ENCODE assay signal across 20 cellular contexts in the genomic region with DNA sequence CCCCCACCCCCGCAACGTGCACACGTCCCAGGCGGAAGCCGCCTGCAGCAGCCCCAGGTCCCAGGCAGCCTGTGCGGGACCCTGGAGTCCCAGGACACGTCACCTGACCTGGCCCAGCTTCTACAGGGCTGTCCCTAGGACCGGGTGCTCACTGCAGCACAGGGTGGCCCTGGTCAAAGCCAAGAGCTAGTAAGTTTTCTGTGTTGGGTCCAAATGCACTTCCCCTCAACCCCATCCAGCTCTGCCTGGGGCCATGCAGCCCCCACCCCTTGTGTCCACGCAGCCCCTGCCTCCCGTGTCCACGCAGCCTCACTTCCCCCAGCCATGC. TPM values are rescaled to one million over a fixed set of nuclear protein-coding genes. Genes with fewer than 3 reads are reported as not detected.
DNase-seq lines count a peak whose midpoint lies in the region; ATAC-seq and TF ChIP-seq lines count a peak whose summit lies in the region.
"Had no signal": no experiment of that assay in that cellular context is flagged by ENCODE, and none has a peak within 500 bp of the region (broad histone marks: within the 10 kb centered on the region; RNA-seq: fewer than 3 reads in every experiment).

No MANE protein-coding gene starts in this region.

- H3K4me1 ChIP-seq in GM23338 (ENCODE audit: insufficient read depth) = no peaks in the 10 kb centered on the region
- H3K4me1 ChIP-seq in hepatocyte (ENCODE audit: insufficient read depth) = peaks cover 5% of the 10 kb centered on the region
- H3K4me1 ChIP-seq in skeletal muscle satellite cell (ENCODE audit: control insufficient read depth, insufficient read depth, low read length) = no peaks in the 10 kb centered on the region
- H3K4me1 ChIP-seq: HAP-1 had no signal

- H4K20me1 ChIP-seq in GM23338 (replicated peaks; ENCODE audit: insufficient read depth) (no peaks in the 10 kb centered on the region), hepatocyte (ENCODE audit: insufficient read depth, poor library complexity, severe bottlenecking) (no peaks in the 10 kb centered on the region)

- DNase-seq in GM23338 (ENCODE audit: low spot score) (no peak), WERI-Rb-1 (no peak), hepatocyte (ENCODE audit: low spot score) (no peak), NCI-H526 (lab: John Stamatoyannopoulos, UW) (no peak), hepatic stellate cell (ENCODE audit: low spot score) (no peak), HCEC 1CT (no peak), GM03348 (ENCODE audit: low spot score) (no peak)
- DNase-seq: NCI-H526 treated with DMSO at 0.1 percent for 48 hours had no signal

- H3K27me3 ChIP-seq in GM23338 (ENCODE audit: insufficient read depth) (no peaks in the 10 kb centered on the region), WERI-Rb-1 (ENCODE audit: insufficient read depth, low read depth, severe bottlenecking) (no peaks in the 10 kb centered on the region), hepatocyte (no peaks in the 10 kb centered on the region), skeletal muscle satellite cell (ENCODE audit: control insufficient read depth, insufficient read depth, low read length) (no peaks in the 10 kb centered on the region)
- H3K27me3 ChIP-seq: gastrocnemius medialis, uterus had no signal

- H3K4me3 ChIP-seq in GM23338 (no peak overlapping the region), WERI-Rb-1 (ENCODE audit: low read depth, low read length) (no peak overlapping the region), hepatocyte (no peak overlapping the region), skeletal muscle satellite cell (ENCODE audit: low read length) (no peak overlapping the region)
- H3K4me3 ChIP-seq: gastrocnemius medialis, HAP-1, SJSA1, uterus had no signal

- H3K9ac ChIP-seq in skeletal muscle satellite cell (ENCODE audit: low read depth, low read length) = peak overlapping the region; percentile 56

- no peaks in the 10 kb centered on the region for H3K4me1 Mint-ChIP-seq in GM23338
- H3K4me1 Mint-ChIP-seq: activated naive CD4-positive, alpha-beta T cell treated with anti-CD3 and anti-CD28 coated beads, Interleukin-2, amount 50 U/mL, for 24 hours; memory B cell had no signal

- H3K4me2 ChIP-seq in GM23338 = no peak overlapping the region
- no peak overlapping the region for H3K4me2 ChIP-seq in hepatocyte
- no peak overlapping the region for H3K4me2 ChIP-seq in skeletal muscle satellite cell (ENCODE audit: low read length)

- ATAC-seq in GM23338 = peak; percentile 52

- H3K9me3 Mint-ChIP-seq in GM23338 = peaks cover 14% of the 10 kb centered on the region
- H3K9me3 Mint-ChIP-seq: activated naive CD4-positive, alpha-beta T cell treated with anti-CD3 and anti-CD28 coated beads, Interleukin-2, amount 50 U/mL, for 24 hours; memory B cell; natural killer cell had no signal

- TF ChIP-seq CTCF in GM23338 (conservative IDR thresholded peaks at IDR 0.05; ENCODE audit: low read depth in 2 of 2) (no peak), WERI-Rb-1 (IDR thresholded peaks at IDR 0.05; ENCODE audit: low read depth, low read length) (no peak), hepatocyte (IDR thresholded peaks at IDR 0.05; ENCODE audit: poor library complexity) (no peak)

- peaks cover 25% of the 10 kb centered on the region for H3K27me3 Mint-ChIP-seq in GM23338 (ENCODE audit: insufficient read depth, low read depth, poor library complexity)
- H3K27me3 Mint-ChIP-seq: activated naive CD4-positive, alpha-beta T cell treated with anti-CD3 and anti-CD28 coated beads, Interleukin-2, amount 50 U/mL, for 24 hours had no signal

- H3K36me3 Mint-ChIP-seq in GM23338 (ENCODE audit: low read depth) = no peaks in the 10 kb centered on the region; the same call in 2 of the 3 replicates
- H3K36me3 Mint-ChIP-seq: activated naive CD4-positive, alpha-beta T cell treated with anti-CD3 and anti-CD28 coated beads, Interleukin-2, amount 50 U/mL, for 24 hours; memory B cell; natural killer cell had no signal

- H3K36me3 ChIP-seq in GM23338 (ENCODE audit: insufficient read depth) (no peaks in the 10 kb centered on the region), WERI-Rb-1 (no peaks in the 10 kb centered on the region), hepatocyte (replicated peaks; ENCODE audit: insufficient read depth, low read depth) (no peaks in the 10 kb centered on the region), skeletal muscle satellite cell (ENCODE audit: insufficient read depth, low read length) (no peaks in the 10 kb centered on the region)
- H3K36me3 ChIP-seq: gastrocnemius medialis, HAP-1, SJSA1, uterus had no signal

- H3K4me3 Mint-ChIP-seq in GM23338 = no peak overlapping the region
- H3K4me3 Mint-ChIP-seq: activated naive CD4-positive, alpha-beta T cell treated with anti-CD3 and anti-CD28 coated beads, Interleukin-2, amount 50 U/mL, for 24 hours; activated T-cell treated with anti-CD3 and anti-CD28 coated beads, Interleukin-2, amount 50 U/mL, for 72 hours; memory B cell; natural killer cell; T-helper 2 cell treated with Interferon-gamma antibody and Interleukin-4, amounts not matched to agents 5 μg/mL and 100 μg/mL, for 36 hours had no signal

- peak overlapping the region; percentile 52; the same call in 1 of the 2 replicates for H2AFZ ChIP-seq in GM23338
- peak overlapping the region; percentile 2 for H2AFZ ChIP-seq in hepatocyte

- H3F3A ChIP-seq in GM23338 (replicated peaks; ENCODE audit: low read depth) = peaks cover 8% of the 10 kb centered on the region

- H3K27ac ChIP-seq in GM23338 (ENCODE audit: low read depth) (no peak overlapping the region), WERI-Rb-1 (peak overlapping the region; percentile 37; the same call in 1 of the 2 replicates), hepatocyte (no peak overlapping the region)
- H3K27ac ChIP-seq: gastrocnemius medialis, SJSA1, uterus had no signal

- H3K27ac Mint-ChIP-seq in GM23338 = no peak overlapping the region
- H3K27ac Mint-ChIP-seq: activated naive CD4-positive, alpha-beta T cell treated with anti-CD3 and anti-CD28 coated beads, Interleukin-2, amount 50 U/mL, for 24 hours; activated T-cell treated with anti-CD3 and anti-CD28 coated beads, Interleukin-2, amount 50 U/mL, for 72 hours; memory B cell; natural killer cell; T-helper 2 cell treated with Interferon-gamma antibody and Interleukin-4, amounts not matched to agents 5 μg/mL and 100 μg/mL, for 36 hours had no signal

- H3K79me2 ChIP-seq in GM23338 (replicated peaks; ENCODE audit: insufficient read depth) (no peaks in the 10 kb centered on the region), hepatocyte (no peaks in the 10 kb centered on the region)

- 77% methylated on average over 5 of the region's 11 CpGs for WGBS in hepatocyte (ENCODE audit: low lambda C conversion rate, missing lambda C conversion rate)

- H3K9me2 ChIP-seq in GM23338 (ENCODE audit: insufficient read depth) (no peaks in the 10 kb centered on the region), hepatocyte (replicated peaks; ENCODE audit: insufficient read depth) (no peaks in the 10 kb centered on the region)

- H3K9me3 ChIP-seq in WERI-Rb-1 (ENCODE audit: severe bottlenecking) (no peaks in the 10 kb centered on the region), hepatocyte (ENCODE audit: low read depth) (no peaks in the 10 kb centered on the region), skeletal muscle satellite cell (replicated peaks; ENCODE audit: low read length) (no peaks in the 10 kb centered on the region)
- H3K9me3 ChIP-seq: gastrocnemius medialis, HAP-1, uterus had no signal

TF ChIP-seq in GM23338, 12 proteins besides CTCF, POLR2A, EP300 and RAD21 (continues in another document):
- TF ChIP-seq CREB1 (CRISPR knock-in tag; IDR thresholded peaks at IDR 0.05; ENCODE audit: low read depth) (no peak), ZNF114 (CRISPR knock-in tag; IDR thresholded peaks at IDR 0.05) (no peak), POLR2AphosphoS5 (IDR thresholded peaks at IDR 0.05; ENCODE audit: low read depth) (no peak), ZNF331 (CRISPR knock-in tag; IDR thresholded peaks at IDR 0.05; ENCODE audit: low read depth) (no peak), EZH2 (IDR thresholded peaks at IDR 0.05; ENCODE audit: low read depth, unreplicated experiment) (no peak), STAT1 (IDR thresholded peaks at IDR 0.05; ENCODE audit: unreplicated experiment) (no peak), NANOG (IDR thresholded peaks at IDR 0.05; ENCODE audit: borderline replicate concordance) (no peak)
- TF ChIP-seq, protein P1, sequence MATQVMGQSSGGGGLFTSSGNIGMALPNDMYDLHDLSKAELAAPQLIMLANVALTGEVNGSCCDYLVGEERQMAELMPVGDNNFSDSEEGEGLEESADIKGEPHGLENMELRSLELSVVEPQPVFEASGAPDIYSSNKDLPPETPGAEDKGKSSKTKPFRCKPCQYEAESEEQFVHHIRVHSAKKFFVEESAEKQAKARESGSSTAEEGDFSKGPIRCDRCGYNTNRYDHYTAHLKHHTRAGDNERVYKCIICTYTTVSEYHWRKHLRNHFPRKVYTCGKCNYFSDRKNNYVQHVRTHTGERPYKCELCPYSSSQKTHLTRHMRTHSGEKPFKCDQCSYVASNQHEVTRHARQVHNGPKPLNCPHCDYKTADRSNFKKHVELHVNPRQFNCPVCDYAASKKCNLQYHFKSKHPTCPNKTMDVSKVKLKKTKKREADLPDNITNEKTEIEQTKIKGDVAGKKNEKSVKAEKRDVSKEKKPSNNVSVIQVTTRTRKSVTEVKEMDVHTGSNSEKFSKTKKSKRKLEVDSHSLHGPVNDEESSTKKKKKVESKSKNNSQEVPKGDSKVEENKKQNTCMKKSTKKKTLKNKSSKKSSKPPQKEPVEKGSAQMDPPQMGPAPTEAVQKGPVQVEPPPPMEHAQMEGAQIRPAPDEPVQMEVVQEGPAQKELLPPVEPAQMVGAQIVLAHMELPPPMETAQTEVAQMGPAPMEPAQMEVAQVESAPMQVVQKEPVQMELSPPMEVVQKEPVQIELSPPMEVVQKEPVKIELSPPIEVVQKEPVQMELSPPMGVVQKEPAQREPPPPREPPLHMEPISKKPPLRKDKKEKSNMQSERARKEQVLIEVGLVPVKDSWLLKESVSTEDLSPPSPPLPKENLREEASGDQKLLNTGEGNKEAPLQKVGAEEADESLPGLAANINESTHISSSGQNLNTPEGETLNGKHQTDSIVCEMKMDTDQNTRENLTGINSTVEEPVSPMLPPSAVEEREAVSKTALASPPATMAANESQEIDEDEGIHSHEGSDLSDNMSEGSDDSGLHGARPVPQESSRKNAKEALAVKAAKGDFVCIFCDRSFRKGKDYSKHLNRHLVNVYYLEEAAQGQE (IDR thresholded peaks at IDR 0.05; ENCODE audit: unreplicated experiment) = no peak

RNA-seq across cellular contexts. Expression of gene PVALEF, which starts 22.1 kb away (rescaled TPM):
- total RNA-seq in GM23338 (2014; rRNA removed; shearing (Covaris generic)) = not detected in 2 replicates
- not detected in 2 replicates for polyA plus RNA-seq in GM23338 (2016; fragmentation: Nextera tagmentation; extraction: Ambion mirVana)
- not detected in 2 replicates for total RNA-seq in hepatocyte
- 0.15 TPM in 1 of 2 replicates, not detected in the other for polyA plus RNA-seq in hepatocyte
- total RNA-seq in skeletal muscle satellite cell (2012; rRNA removed) = not detected in 2 replicates
- total RNA-seq: activated T-cell treated with anti-CD3 and anti-CD28 coated beads, Interleukin-2, amount 50 U/mL, for 72 hours; dermis blood vessel endothelial cell; epithelial cell of proximal tubule; gastrocnemius medialis; natural killer cell; SJSA1; uterus had no signal

RNA-seq across cellular contexts. Expression of gene AATK, which starts 22.9 kb away (rescaled TPM):
- 2.3 and 5.0 TPM in 2 replicates for total RNA-seq in GM23338 (2014; rRNA removed; shearing (Covaris generic))
- polyA plus RNA-seq in GM23338 (2016; fragmentation: Nextera tagmentation; extraction: Ambion mirVana) (1.1 and 1.3 TPM in 2 replicates), hepatocyte (5.4 and 6.3 TPM in 2 replicates)
- 5.7 and 6.7 TPM in 2 replicates for total RNA-seq in hepatocyte
- 0.22 and 0.25 TPM in 2 replicates for total RNA-seq in skeletal muscle satellite cell (2012; rRNA removed)
